20 cellular contexts compared by ENCODE assay signal in genomic region chr19:55322495-55322894, GRCh38. TPM values are rescaled to one million over a fixed set of nuclear protein-coding genes. Genes with fewer than 3 reads are reported as not detected.
DNase-seq lines count a peak whose midpoint lies in the region; ATAC-seq and TF ChIP-seq lines count a peak whose summit lies in the region.
"Had no signal": no experiment of that assay in that cellular context is flagged by ENCODE, and none has a peak within 500 bp of the region (broad histone marks: within the 10 kb centered on the region; RNA-seq: fewer than 3 reads in every experiment).

No MANE protein-coding gene starts in this region.

- no peaks in the 10 kb centered on the region for H3K9me3 Mint-ChIP-seq in CD14-positive monocyte
- H3K9me3 Mint-ChIP-seq in activated T-helper 17 cell treated with anti-CD3 and anti-CD28 coated beads, Interleukin-2, amount 50 U/mL, for 72 hours, result no peaks in the 10 kb centered on the region
- H3K9me3 Mint-ChIP-seq: CD4-positive, alpha-beta memory T cell had no signal

- H3K4me3 ChIP-seq in osteoblast (ENCODE audit: insufficient read depth, low read length), result no peak overlapping the region
- H3K4me3 ChIP-seq: HAP-1, PC-9, SK-N-MC had no signal

- peaks cover 3% of the 10 kb centered on the region for H3K4me1 ChIP-seq in osteoblast (ENCODE audit: insufficient read depth, low read length)
- H3K4me1 ChIP-seq: HAP-1 had no signal

- no peaks in the 10 kb centered on the region for H4K20me1 ChIP-seq in osteoblast (ENCODE audit: insufficient read depth, low read length)

- H3K27me3 ChIP-seq in osteoblast (ENCODE audit: insufficient read depth, low read length), result no peaks in the 10 kb centered on the region

- intact Hi-C loops in CD14-positive monocyte (cut with micrococcal nuclease) (loop anchor here in 1 of 2 donors (5.0 kb wide), 1 partner anchor 60 kb away; the partner anchor contains the start of gene TMEM238), left colon (cut with DNase I, micrococcal nuclease) (no loop called here)

- peaks cover 28 to 53% of the 10 kb centered on the region in 2 donors for H3K36me3 Mint-ChIP-seq in CD14-positive monocyte
- no peaks in the 10 kb centered on the region for H3K36me3 Mint-ChIP-seq in activated T-helper 17 cell treated with anti-CD3 and anti-CD28 coated beads, Interleukin-2, amount 50 U/mL, for 72 hours (ENCODE audit: low read depth)
- H3K36me3 Mint-ChIP-seq: CD4-positive, alpha-beta memory T cell had no signal

- no peak for DNase-seq in CD14-positive monocyte (ENCODE audit: low spot score)
- peak; percentile 66 to 79 for DNase-seq in left colon
- peak; percentile 36 for DNase-seq in osteoblast (ENCODE audit: insufficient read length, low spot score, missing footprints)
- DNase-seq in activated gamma-delta T cell (lab: John Stamatoyannopoulos, UW), result no peak
- no peak for DNase-seq in NCI-H345 (lab: John Stamatoyannopoulos, UW)
- DNase-seq: CD4-positive, alpha-beta memory T cell; DMS79 treated with DMSO at 0.1 percent for 48 hours; NCI-H2029; NCI-H2171; NCI-H446 treated with DMSO at 0.1 percent for 48 hours; NCI-H748 treated with DMSO at 0.1 percent for 48 hours; PC-9 had no signal

- no peaks in the 10 kb centered on the region for H3K9me3 ChIP-seq in osteoblast (ENCODE audit: low read depth, low read length)
- H3K9me3 ChIP-seq: HAP-1 had no signal

- no peaks in the 10 kb centered on the region for H3K79me2 ChIP-seq in osteoblast (ENCODE audit: insufficient read depth, low read length)

- peak overlapping the region; percentile 82 to 95 for H3K4me3 Mint-ChIP-seq in CD14-positive monocyte
- H3K4me3 Mint-ChIP-seq in activated T-helper 17 cell treated with anti-CD3 and anti-CD28 coated beads, Interleukin-2, amount 50 U/mL, for 72 hours, result no peak overlapping the region
- H3K4me3 Mint-ChIP-seq: CD4-positive, alpha-beta memory T cell had no signal

- ATAC-seq in activated T-helper 17 cell treated with anti-CD3 and anti-CD28 coated beads, Interleukin-2, amount 50 U/mL, for 72 hours (replicated peaks), result no peak
- ATAC-seq in left colon, result peak; percentile 92
- ATAC-seq in GM19328 (IDR thresholded peaks at IDR 0.05; ENCODE audit: unreplicated experiment), result no peak
- ATAC-seq in GM21423 (IDR thresholded peaks at IDR 0.05; ENCODE audit: unreplicated experiment), result no peak

- no peak overlapping the region for H3K27ac ChIP-seq in osteoblast (ENCODE audit: low read depth, low read length)
- H3K27ac ChIP-seq: PC-9, SK-N-MC had no signal

- TF ChIP-seq CTCF in CD14-positive monocyte (IDR thresholded peaks at IDR 0.05), result no peak
- TF ChIP-seq CTCF in osteoblast (IDR thresholded peaks at IDR 0.05; ENCODE audit: extremely low read depth, low read depth, low read length), result no peak

- H3K27me3 Mint-ChIP-seq in CD14-positive monocyte (ENCODE audit: low read depth in 3 of 3), result peaks cover 0 to 1% (median 0%) of the 10 kb centered on the region in 3 donors
- peaks cover 3% of the 10 kb centered on the region for H3K27me3 Mint-ChIP-seq in activated T-helper 17 cell treated with anti-CD3 and anti-CD28 coated beads, Interleukin-2, amount 50 U/mL, for 72 hours

- H3K4me2 ChIP-seq in osteoblast (ENCODE audit: insufficient read depth, low read length), result no peak overlapping the region
- H3K4me2 ChIP-seq: PC-9 had no signal

- no peaks in the 10 kb centered on the region for H3K36me3 ChIP-seq in osteoblast (ENCODE audit: insufficient read depth, low read length)
- H3K36me3 ChIP-seq: HAP-1 had no signal

- peaks cover 54% of the 10 kb centered on the region for H3K4me1 Mint-ChIP-seq in CD14-positive monocyte
- no peaks in the 10 kb centered on the region for H3K4me1 Mint-ChIP-seq in activated T-helper 17 cell treated with anti-CD3 and anti-CD28 coated beads, Interleukin-2, amount 50 U/mL, for 72 hours

- no peak overlapping the region for H2AFZ ChIP-seq in osteoblast (ENCODE audit: low read length)
- H2AFZ ChIP-seq: PC-9 had no signal

- H3K27ac Mint-ChIP-seq in CD14-positive monocyte, result peak overlapping the region; percentile 90 to 96 (median 94)
- H3K27ac Mint-ChIP-seq in activated T-helper 17 cell treated with anti-CD3 and anti-CD28 coated beads, Interleukin-2, amount 50 U/mL, for 72 hours, result peak overlapping the region; percentile 38

RNA-seq across cellular contexts. Expression of gene TMEM150B, which starts 2.6 kb away (rescaled TPM):
- 10 to 100 TPM; 10.1 to 11.2 TPM for polyA plus RNA-seq in CD14-positive monocyte
- under 1 TPM; 0.39 to 0.56 TPM for total RNA-seq in activated T-helper 17 cell treated with anti-CD3 and anti-CD28 coated beads, Interleukin-2, amount 50 U/mL, for 72 hours
- total RNA-seq in left colon (10 to 100 TPM; 50.2 to 54.6 TPM), osteoblast (under 0.01 and 0.29 TPM in 2 replicates)
- total RNA-seq: G401, HT1080, PC-9 had no signal
- polyA plus RNA-seq: CD4-positive, alpha-beta memory T cell had no signal

RNA-seq across cellular contexts. Expression of gene KMT5C, which starts 17.2 kb away (rescaled TPM):
- 1 to 10 TPM in 1 of 2 donors, under 1 TPM in 1; 0.89 to 1.5 TPM for polyA plus RNA-seq in CD14-positive monocyte
- total RNA-seq in activated T-helper 17 cell treated with anti-CD3 and anti-CD28 coated beads, Interleukin-2, amount 50 U/mL, for 72 hours, result 10 to 100 TPM; 15.6 to 25.3 TPM
- 10 to 100 TPM; 19.0 to 20.7 TPM for total RNA-seq in left colon
- total RNA-seq in osteoblast, result 9.7 and 10.9 TPM in 2 replicates

RNA-seq across cellular contexts. Expression of gene COX6B2, which starts 32.0 kb away (rescaled TPM):
- polyA plus RNA-seq in CD14-positive monocyte, result not detected
- total RNA-seq in activated T-helper 17 cell treated with anti-CD3 and anti-CD28 coated beads, Interleukin-2, amount 50 U/mL, for 72 hours, result under 1 TPM; 0.15 to 0.50 TPM
- total RNA-seq in left colon, result 10 to 100 TPM; 23.0 to 27.6 TPM
- not detected in 2 replicates for total RNA-seq in osteoblast
- total RNA-seq: HT1080, Right ventricle myocardium inferior had no signal
- polyA plus RNA-seq: CD4-positive, alpha-beta memory T cell had no signal

RNA-seq across cellular contexts. Expression of gene BRSK1, which starts 38.7 kb away (rescaled TPM):
- not detected for polyA plus RNA-seq in CD14-positive monocyte
- total RNA-seq in activated T-helper 17 cell treated with anti-CD3 and anti-CD28 coated beads, Interleukin-2, amount 50 U/mL, for 72 hours, result 10 to 100 TPM in 1 of 2 donors, 1 to 10 TPM in 1; 6.3 to 13.7 TPM
- 1 to 10 TPM in 1 of 2 donors, under 1 TPM in 1; 0.95 to 1.3 TPM for total RNA-seq in left colon
- total RNA-seq in osteoblast, result 1.8 and 4.0 TPM in 2 replicates
- polyA plus RNA-seq: CD4-positive, alpha-beta memory T cell had no signal

RNA-seq across cellular contexts. Expression of gene GARIN5B, which starts 40.6 kb away (rescaled TPM):
- polyA plus RNA-seq in CD14-positive monocyte, result not detected
- not detected for total RNA-seq in activated T-helper 17 cell treated with anti-CD3 and anti-CD28 coated beads, Interleukin-2, amount 50 U/mL, for 72 hours
- not detected for total RNA-seq in left colon
- total RNA-seq in osteoblast, result not detected in 2 replicates
- total RNA-seq: CD4-positive, alpha-beta memory T cell; G401; HT1080; Right ventricle myocardium inferior had no signal
- polyA plus RNA-seq: CD4-positive, alpha-beta memory T cell had no signal

Comparison
In these comparisons a context has a peak if more than half of its experiments do, and no peak if none do; other contexts are left out.
1. DNase-seq: peak in left colon (2 of 2) and osteoblast (single experiment); none in CD14-positive monocyte (single experiment), activated gamma-delta T cell (single experiment) and NCI-H345 (single experiment).
2. RNA of gene TMEM150B, which starts 2.6 kb away (total RNA-seq): 50.2 to 54.6 TPM in left colon; 0.39 to 0.56 TPM in activated T-helper 17 cell treated with anti-CD3 and anti-CD28 coated beads, Interleukin-2, amount 50 U/mL, for 72 hours and under 0.01 to 0.29 TPM in osteoblast; every median in the first group is over 10 times any median in the second.
3. RNA of gene COX6B2, which starts 32.0 kb away (total RNA-seq): 23.0 to 27.6 TPM in left colon; 0.15 to 0.50 TPM in activated T-helper 17 cell treated with anti-CD3 and anti-CD28 coated beads, Interleukin-2, amount 50 U/mL, for 72 hours and not detected in osteoblast; every median in the first group is over 10 times any median in the second.